ENCODE assay signal across 8 cellular contexts in genomic region chr14:22836301-22837058, GRCh38. TPM values are rescaled to one million over a fixed set of nuclear protein-coding genes. Genes with fewer than 3 reads are reported as not detected.
DNase-seq lines count a peak whose midpoint lies in the region; ATAC-seq and TF ChIP-seq lines count a peak whose summit lies in the region.

TSS of gene MMP14 (plus strand) at chr14:22836585. CDS start at chr14:22836818, 233 bp downstream.

- intact Hi-C loops in tibial artery (cut with DNase I; ENCODE audit: low total_unique reads), result loop anchor here (2.0 to 10.0 kb wide), 2 partner anchors 16 to 72 kb away; partner anchors contain the start of gene OXA1L

- H3K36me3 ChIP-seq in endodermal cell (ENCODE audit: control insufficient read depth, insufficient read depth, low read length), result peaks cover 59% of the 10 kb centered on the region
- H3K36me3 ChIP-seq in tibial artery, result peaks cover 19 to 25% (median 19%) of the 10 kb centered on the region in 3 donors

- H3K36me3 Mint-ChIP-seq in endodermal cell (ENCODE audit: low read depth) (peaks cover 47% of the 10 kb centered on the region), memory B cell (peaks cover 9% of the 10 kb centered on the region)

- TF ChIP-seq CTCF in GM13977 (IDR thresholded peaks at IDR 0.05; ENCODE audit: extremely low read depth, insufficient read depth, missing control alignments) (peak; percentile 4), endodermal cell (conservative IDR thresholded peaks at IDR 0.05) (peak; percentile 64), tibial artery (IDR thresholded peaks at IDR 0.05) (peak; percentile 50 to 73)

- H3K9me3 ChIP-seq in endodermal cell (ENCODE audit: control insufficient read depth, low read length), result no peaks in the 10 kb centered on the region
- no peaks in the 10 kb centered on the region for H3K9me3 ChIP-seq in tibial artery

- H3K27me3 Mint-ChIP-seq in endodermal cell (ENCODE audit: insufficient read depth), result no peaks in the 10 kb centered on the region
- H3K27me3 Mint-ChIP-seq in memory B cell, result peaks cover 6% of the 10 kb centered on the region

- H3K4me1 ChIP-seq in endodermal cell (ENCODE audit: control insufficient read depth, insufficient read depth, low read length) (peaks cover 7% of the 10 kb centered on the region), tibial artery (peaks cover 0 to 41% (median 26%) of the 10 kb centered on the region in 4 donors)

- H3K9me3 Mint-ChIP-seq in endodermal cell (no peaks in the 10 kb centered on the region), memory B cell (no peaks in the 10 kb centered on the region)

- no peak for ATAC-seq in memory B cell (ENCODE audit: low read depth)

- H3K4me3 Mint-ChIP-seq in endodermal cell (peak within 1 kb of the TSS; percentile 100), memory B cell (peak within 1 kb of the TSS; percentile 91)

- peak within 1 kb of the TSS; percentile 98 for H3K27ac Mint-ChIP-seq in endodermal cell
- H3K27ac Mint-ChIP-seq in memory B cell, result peak within 1 kb of the TSS; percentile 78

- H3K4me1 Mint-ChIP-seq in endodermal cell, result peaks cover 19% of the 10 kb centered on the region
- peaks cover 9% of the 10 kb centered on the region for H3K4me1 Mint-ChIP-seq in memory B cell

- 1 to 2% methylated on average over 10 to 44 of the region's 44 CpGs for WGBS in endodermal cell (ENCODE audit: insufficient coverage in 1 of 2, insufficient read length in 1 of 2), 2 experiments

- H3K27me3 ChIP-seq in endodermal cell (ENCODE audit: control insufficient read depth, insufficient read depth, low read length, poor library complexity, severe bottlenecking) (no peaks in the 10 kb centered on the region), tibial artery (no peaks in the 10 kb centered on the region)

- in situ Hi-C loops in GM13977 (cut with MboI; ENCODE audit: low pct_unique_long_range_greater_than_20kb, low sequenced_read_pairs, unreplicated experiment), result no loop called here

- H3K27ac ChIP-seq in endodermal cell (ENCODE audit: low read depth, low read length) (peak within 1 kb of the TSS; percentile 71), tibial artery (peak within 1 kb of the TSS; percentile 97 to 98)

- H3K4me3 ChIP-seq in endodermal cell (ENCODE audit: low read length) (peak within 1 kb of the TSS; percentile 95), tibial artery (peak within 1 kb of the TSS; percentile 84 to 85)

- peak within 1 kb of the TSS; percentile 98 for H3K9ac ChIP-seq in endodermal cell (ENCODE audit: extremely low read depth, low read length, poor library complexity, severe bottlenecking)

- DNase-seq in GM13977 (ENCODE audit: low spot score) (peak; percentile 41), RPMI7951 (ENCODE audit: low read depth) (peak; percentile 95), endodermal cell (peak; percentile 87), memory B cell (ENCODE audit: low spot score in 2 of 2) (no peak), tibial artery (peak; percentile 93 to 97), NCI-H2107 treated with DMSO at 0.1 percent for 48 hours (lab: John Stamatoyannopoulos, UW; ENCODE audit: unreplicated experiment) (no peak), superior temporal gyrus (ENCODE audit: extremely low spot score) (no peak)
- DNase-seq in central memory CD4-positive, alpha-beta T cell, result no peak

RNA-seq across cellular contexts. Expression of gene MMP14, which starts in this region (rescaled TPM):
- 613 and 718 TPM in 2 replicates for total RNA-seq in RPMI7951 (2014; rRNA removed; shearing (Covaris generic))
- 100 to 1,000 TPM; 181 to 220 TPM for total RNA-seq in endodermal cell
- 75.6 TPM for polyA plus RNA-seq in endodermal cell (2013, experiment 1 of 2)
- 86.6 TPM for polyA plus RNA-seq in endodermal cell (2013, experiment 2 of 2)

Comparison
In these comparisons a context has a peak if more than half of its experiments do, and no peak if none do; other contexts are left out.
1. DNase-seq: peak in GM13977 (single experiment), RPMI7951 (single experiment), endodermal cell (single experiment) and tibial artery (2 of 2); none in memory B cell (0 of 2), NCI-H2107 treated with DMSO at 0.1 percent for 48 hours (single experiment), central memory CD4-positive, alpha-beta T cell (single experiment) and superior temporal gyrus (single experiment).
2. CTCF ChIP-seq: peak in every context shown above with its lines; median percentile 64 in endodermal cell; 62 in tibial artery; 4 in GM13977.